Comparison of ENCODE assay signal across 8 cellular contexts in genomic region chr14:49692191-49692757, GRCh38. TPM values are rescaled to one million over a fixed set of nuclear protein-coding genes. Genes with fewer than 3 reads are reported as not detected.
A peak's percentile ranks its signal among the peaks of the same experiment; 100 is the strongest.
DNase-seq lines count a peak whose midpoint lies in the region; ATAC-seq and TF ChIP-seq lines count a peak whose summit lies in the region.

No MANE protein-coding gene starts in this region.

- peak overlapping the region; percentile 72 for H3K4me2 ChIP-seq in mesenchymal stem cell (ENCODE audit: low read length, poor library complexity, severe bottlenecking)

- no peak overlapping the region for H3K23ac ChIP-seq in mesenchymal stem cell (ENCODE audit: low read length in 2 of 2)

- peaks cover 42% of the 10 kb centered on the region for H3K4me1 Mint-ChIP-seq in activated naive CD4-positive, alpha-beta T cell treated with anti-CD3 and anti-CD28 coated beads, Interleukin-2, amount 10 ng/mL, durations not matched to agents 7 days and 5 days

- H3K9me3 ChIP-seq in body of pancreas: no peaks in the 10 kb centered on the region
- H3K9me3 ChIP-seq in mesenchymal stem cell (ENCODE audit: control insufficient read depth, low read length): no peaks in the 10 kb centered on the region
- no peaks in the 10 kb centered on the region for H3K9me3 ChIP-seq in upper lobe of left lung

- H3K36me3 Mint-ChIP-seq in activated naive CD4-positive, alpha-beta T cell treated with anti-CD3 and anti-CD28 coated beads, Interleukin-2, amount 10 ng/mL, durations not matched to agents 7 days and 5 days: no peaks in the 10 kb centered on the region

- no peak for TF ChIP-seq EP300 in upper lobe of left lung (IDR thresholded peaks at IDR 0.05)

- WGBS in body of pancreas, 2 donors: 36 to 40% methylated on average over 6 of the region's 6 CpGs
- WGBS in mesenchymal stem cell: 75% methylated on average over 5 of the region's 6 CpGs
- 46 to 58% methylated on average over 6 of the region's 6 CpGs for WGBS in upper lobe of left lung, 2 donors

- TF ChIP-seq POLR2A in body of pancreas (IDR thresholded peaks at IDR 0.05): no peak
- no peak for TF ChIP-seq POLR2A in upper lobe of left lung (IDR thresholded peaks at IDR 0.05)

- CTCF ChIA-PET in activated naive CD4-positive, alpha-beta T cell treated with anti-CD3 and anti-CD28 coated beads, Interleukin-2, amount 10 ng/mL, durations not matched to agents 7 days and 5 days (lab: Charles Lee): interaction anchor here (0.7 to 1.0 kb wide), 3 partner anchors 15 to 75 kb away, joined by 3 read pairs; partner anchors contain the start of genes MGAT2 and RPL36AL

- no peak overlapping the region for H3K18ac ChIP-seq in mesenchymal stem cell (ENCODE audit: low read depth in 1 of 2, low read length in 2 of 2)

- no peak overlapping the region for H2BK5ac ChIP-seq in mesenchymal stem cell (ENCODE audit: low read depth, low read length, poor library complexity, severe bottlenecking)

- H3K9ac ChIP-seq in mesenchymal stem cell (ENCODE audit: low read length): peak overlapping the region; percentile 92

- H3K27me3 ChIP-seq in body of pancreas (no peaks in the 10 kb centered on the region), mesenchymal stem cell (ENCODE audit: control insufficient read depth in 1 of 2, insufficient read depth in 1 of 2, low read length in 2 of 2) (no peaks in the 10 kb centered on the region), upper lobe of left lung (no peaks in the 10 kb centered on the region)

- H4K8ac ChIP-seq in mesenchymal stem cell (ENCODE audit: low read length): no peak overlapping the region

- no peak for DNase-seq in activated naive CD4-positive, alpha-beta T cell treated with anti-CD3 and anti-CD28 coated beads, Interleukin-2, amount 10 ng/mL, durations not matched to agents 7 days and 5 days
- no peak for DNase-seq in activated naive CD4-positive, alpha-beta T cell (lab: John Stamatoyannopoulos, UW)
- no peak for DNase-seq in body of pancreas
- peak; percentile 55 for DNase-seq in mesenchymal stem cell
- no peak for DNase-seq in upper lobe of left lung
- no peak for DNase-seq in SKM-1 (lab: John Stamatoyannopoulos, UW; ENCODE audit: unreplicated experiment)
- DNase-seq in D341Med (ENCODE audit: low spot score): no peak

- no peaks in the 10 kb centered on the region for H3K9me3 Mint-ChIP-seq in activated naive CD4-positive, alpha-beta T cell treated with anti-CD3 and anti-CD28 coated beads, Interleukin-2, amount 10 ng/mL, durations not matched to agents 7 days and 5 days

- H2AK5ac ChIP-seq in mesenchymal stem cell (ENCODE audit: low read length, severe bottlenecking): no peak overlapping the region

- H3K36me3 ChIP-seq in body of pancreas (replicated peaks in 1 of 2; ENCODE audit: insufficient read depth in 1 of 2, low read depth in 2 of 2): no peaks in the 10 kb centered on the region
- H3K36me3 ChIP-seq in mesenchymal stem cell (ENCODE audit: control insufficient read depth in 1 of 2, insufficient read depth in 2 of 2, low read depth in 1 of 2, low read length in 2 of 2): peaks cover 2 to 3% of the 10 kb centered on the region in 2 experiments
- no peaks in the 10 kb centered on the region for H3K36me3 ChIP-seq in upper lobe of left lung

- H2AFZ ChIP-seq in mesenchymal stem cell (ENCODE audit: low read depth, low read length): no peak overlapping the region

- intact Hi-C loops in body of pancreas (cut with DNase I): no loop called here

- peak overlapping the region; percentile 35 for H3K27ac Mint-ChIP-seq in activated naive CD4-positive, alpha-beta T cell treated with anti-CD3 and anti-CD28 coated beads, Interleukin-2, amount 10 ng/mL, durations not matched to agents 7 days and 5 days

- H3K27ac ChIP-seq in body of pancreas (peak overlapping the region; percentile 87 to 96 (median 91)), mesenchymal stem cell (ENCODE audit: low read length, poor library complexity, severe bottlenecking) (peak overlapping the region; percentile 82), upper lobe of left lung (peak overlapping the region; percentile 91 to 98 (median 96))

- H3K4me3 Mint-ChIP-seq in activated naive CD4-positive, alpha-beta T cell treated with anti-CD3 and anti-CD28 coated beads, Interleukin-2, amount 10 ng/mL, durations not matched to agents 7 days and 5 days: peak overlapping the region; percentile 71

- TF ChIP-seq CTCF in body of pancreas (IDR thresholded peaks at IDR 0.05): no peak
- TF ChIP-seq CTCF in upper lobe of left lung (IDR thresholded peaks at IDR 0.05): no peak

- H4K91ac ChIP-seq in mesenchymal stem cell (ENCODE audit: low read length): no peak overlapping the region

- no peak overlapping the region for H2BK12ac ChIP-seq in mesenchymal stem cell (ENCODE audit: low read length in 2 of 2)

- H3K4ac ChIP-seq in mesenchymal stem cell (ENCODE audit: low read depth in 1 of 2, low read length in 2 of 2): no peak overlapping the region

- no peak overlapping the region for H3K14ac ChIP-seq in mesenchymal stem cell (ENCODE audit: low read length in 2 of 2)

- H2BK120ac ChIP-seq in mesenchymal stem cell (ENCODE audit: low read depth, low read length): no peak overlapping the region

- no peaks in the 10 kb centered on the region for H3K27me3 Mint-ChIP-seq in activated naive CD4-positive, alpha-beta T cell treated with anti-CD3 and anti-CD28 coated beads, Interleukin-2, amount 10 ng/mL, durations not matched to agents 7 days and 5 days

- peaks cover 7% of the 10 kb centered on the region for H3K79me1 ChIP-seq in mesenchymal stem cell (replicated peaks; ENCODE audit: low read length, poor library complexity, severe bottlenecking)

- H3K4me1 ChIP-seq in body of pancreas: peaks cover 29% of the 10 kb centered on the region
- H3K4me1 ChIP-seq in mesenchymal stem cell (ENCODE audit: control insufficient read depth, insufficient read depth, low read depth, low read length): peaks cover 6% of the 10 kb centered on the region
- H3K4me1 ChIP-seq in upper lobe of left lung: peaks cover 10 to 31% (median 19%) of the 10 kb centered on the region in 4 donors

- ATAC-seq in body of pancreas: no peak
- no peak for ATAC-seq in upper lobe of left lung (ENCODE audit: low FRiP score in 2 of 2)
- no peak for ATAC-seq in GM19328 (IDR thresholded peaks at IDR 0.05; ENCODE audit: unreplicated experiment)

- no peak overlapping the region for H3K4me3 ChIP-seq in body of pancreas
- H3K4me3 ChIP-seq in mesenchymal stem cell (ENCODE audit: insufficient read depth in 1 of 2, low read depth in 1 of 2, low read length in 2 of 2): peak overlapping the region in 1 of 2 experiments; percentile 83
- peak overlapping the region in 3 of 4 donors; percentile 76 to 80 (median 78) for H3K4me3 ChIP-seq in upper lobe of left lung

- H2BK15ac ChIP-seq in mesenchymal stem cell (ENCODE audit: low read depth, poor library complexity, severe bottlenecking): no peak overlapping the region

RNA-seq across cellular contexts. Expression of gene KLHDC1, which starts 0.6 kb away (rescaled TPM):
- total RNA-seq in body of pancreas (1 to 10 TPM; 5.3 to 8.6 TPM), upper lobe of left lung (10 to 100 TPM in 1 of 6 donors, 1 to 10 TPM in 5; 4.6 to 11.1 (median 5.3) TPM)
- 0.70 TPM for polyA plus RNA-seq in mesenchymal stem cell (2013, experiment 1 of 2)
- 0.84 TPM for polyA plus RNA-seq in mesenchymal stem cell (2013, experiment 2 of 2)

RNA-seq across cellular contexts. Expression of gene POLE2, which starts 4.3 kb away (rescaled TPM):
- 1 to 10 TPM in 1 of 2 donors, not detected in 1; 7.0 TPM for total RNA-seq in body of pancreas
- polyA plus RNA-seq in mesenchymal stem cell (2013, experiment 1 of 2): 4.0 TPM
- polyA plus RNA-seq in mesenchymal stem cell (2013, experiment 2 of 2): 4.6 TPM
- 1 to 10 TPM in 4 of 6 donors, under 1 TPM in 2; 0.49 to 2.7 (median 2.1) TPM for total RNA-seq in upper lobe of left lung

RNA-seq across cellular contexts. Expression of gene DNAAF2, which starts 57.2 kb away (rescaled TPM):
- 10 to 100 TPM; 14.8 to 18.5 TPM for total RNA-seq in body of pancreas
- 5.2 TPM for polyA plus RNA-seq in mesenchymal stem cell (2013, experiment 1 of 2)
- polyA plus RNA-seq in mesenchymal stem cell (2013, experiment 2 of 2): 6.0 TPM
- 10 to 100 TPM in 3 of 6 donors, 1 to 10 TPM in 3; 6.1 to 17.6 (median 9.6) TPM for total RNA-seq in upper lobe of left lung

Comparison
In these comparisons a context has a peak if more than half of its experiments do, and no peak if none do; other contexts are left out.
1. H3K4me3 ChIP-seq: peak in upper lobe of left lung (3 of 4); none in body of pancreas (0 of 2).
2. Peak in every context shown above with its lines, with median percentiles within 50 percentile points of each other: H3K27ac ChIP-seq.